8 cellular contexts compared by ENCODE assay signal in genomic region chr5:89396262-89396975, GRCh38.
A peak's percentile ranks its signal among the peaks of the same experiment; 100 is the strongest.
DNase-seq lines count a peak whose midpoint lies in the region; ATAC-seq and TF ChIP-seq lines count a peak whose summit lies in the region.

No MANE protein-coding gene starts in this region.

- H3K4me3 ChIP-seq in mammary epithelial cell (replicated peaks in 1 of 3; ENCODE audit: insufficient read depth in 1 of 3, low read depth in 2 of 3, low read length in 3 of 3): no peak overlapping the region

- dilution Hi-C loops in mammary epithelial cell (cut with HindIII; ENCODE audit: low sequenced_read_pairs): no loop called here

- 100% methylated on average over 1 of the region's 2 CpGs for WGBS in mammary epithelial cell (ENCODE audit: low coverage, missing lambda C conversion rate)

- H3K9ac ChIP-seq in mammary epithelial cell (ENCODE audit: insufficient read depth, low read length): no peak overlapping the region

- no TSS peak for BruUV-seq in mammary epithelial cell (replicated peaks; lab: Mats Ljungman, UMichigan)

- peak; percentile 1 for DNase-seq in GF-D8 (lab: John Stamatoyannopoulos, UW)
- DNase-seq in OCI-M2 (lab: John Stamatoyannopoulos, UW; ENCODE audit: unreplicated experiment): peak; percentile 36
- DNase-seq in inferior parietal cortex (ENCODE audit: extremely low spot score): peak; percentile 57
- no peak for DNase-seq in mammary epithelial cell
- no peak for DNase-seq in NCI-H774 (lab: John Stamatoyannopoulos, UW)
- DNase-seq in stimulated activated CD4-positive, alpha-beta T cell treated with anti-CD3 and anti-CD28 coated beads, Interleukin-2, amount 100 ng/mL, for 24 hours: no peak
- no peak for DNase-seq in NCI-H128 (lab: John Stamatoyannopoulos, UW; ENCODE audit: unreplicated experiment)

- intact Hi-C loops in mammary epithelial cell (cut with micrococcal nuclease): no loop called here

- TF ChIP-seq CTCF in mammary epithelial cell (conservative IDR thresholded peaks at IDR 0.05 in 1 of 2, IDR thresholded peaks at IDR 0.05 in 1 of 2; ENCODE audit: extremely low read depth in 1 of 2, insufficient read depth in 1 of 2, low read depth in 1 of 2, low read length in 2 of 2): no peak

- H4K20me1 ChIP-seq in mammary epithelial cell (ENCODE audit: insufficient read depth, low read length): no peaks in the 10 kb centered on the region

- no peak overlapping the region for H2AFZ ChIP-seq in mammary epithelial cell (ENCODE audit: low read depth, low read length)

- in situ Hi-C loops in mammary epithelial cell (cut with MboI; ENCODE audit: low sequenced_read_pairs in 2 of 2): no loop called here

- H3K4me2 ChIP-seq in mammary epithelial cell (ENCODE audit: insufficient read depth, low read depth, low read length): no peak overlapping the region

- no peaks in the 10 kb centered on the region for H3K36me3 ChIP-seq in mammary epithelial cell (ENCODE audit: insufficient read depth, low read length)

- CTCF ChIA-PET in mammary epithelial cell (lab: Charles Lee; ENCODE audit: low non-redundant PET): no interaction called here

- ATAC-seq in HG02623 (IDR thresholded peaks at IDR 0.05; ENCODE audit: unreplicated experiment): peak; percentile 52

- H3K9me3 ChIP-seq in mammary epithelial cell (replicated peaks; ENCODE audit: insufficient read depth, low read length): no peaks in the 10 kb centered on the region

- H3K4me1 ChIP-seq in mammary epithelial cell (ENCODE audit: insufficient read depth, low read length): no peaks in the 10 kb centered on the region

- no peak overlapping the region for H3K27ac ChIP-seq in mammary epithelial cell (ENCODE audit: insufficient read depth, low read depth, low read length)

- no peaks in the 10 kb centered on the region for H3K79me2 ChIP-seq in mammary epithelial cell (ENCODE audit: insufficient read depth, low read length)

- peaks cover 2% of the 10 kb centered on the region for H3K27me3 ChIP-seq in mammary epithelial cell (ENCODE audit: insufficient read depth, low read length)

Comparison
In these comparisons a context has a peak if more than half of its experiments do, and no peak if none do; other contexts are left out.
1. DNase-seq: peak in GF-D8 (single experiment), OCI-M2 (single experiment) and inferior parietal cortex (single experiment); none in mammary epithelial cell (single experiment), NCI-H774 (single experiment), stimulated activated CD4-positive, alpha-beta T cell treated with anti-CD3 and anti-CD28 coated beads, Interleukin-2, amount 100 ng/mL, for 24 hours (0 of 2) and NCI-H128 (single experiment).